9 cellular contexts compared by ENCODE assay signal in the genomic region with DNA sequence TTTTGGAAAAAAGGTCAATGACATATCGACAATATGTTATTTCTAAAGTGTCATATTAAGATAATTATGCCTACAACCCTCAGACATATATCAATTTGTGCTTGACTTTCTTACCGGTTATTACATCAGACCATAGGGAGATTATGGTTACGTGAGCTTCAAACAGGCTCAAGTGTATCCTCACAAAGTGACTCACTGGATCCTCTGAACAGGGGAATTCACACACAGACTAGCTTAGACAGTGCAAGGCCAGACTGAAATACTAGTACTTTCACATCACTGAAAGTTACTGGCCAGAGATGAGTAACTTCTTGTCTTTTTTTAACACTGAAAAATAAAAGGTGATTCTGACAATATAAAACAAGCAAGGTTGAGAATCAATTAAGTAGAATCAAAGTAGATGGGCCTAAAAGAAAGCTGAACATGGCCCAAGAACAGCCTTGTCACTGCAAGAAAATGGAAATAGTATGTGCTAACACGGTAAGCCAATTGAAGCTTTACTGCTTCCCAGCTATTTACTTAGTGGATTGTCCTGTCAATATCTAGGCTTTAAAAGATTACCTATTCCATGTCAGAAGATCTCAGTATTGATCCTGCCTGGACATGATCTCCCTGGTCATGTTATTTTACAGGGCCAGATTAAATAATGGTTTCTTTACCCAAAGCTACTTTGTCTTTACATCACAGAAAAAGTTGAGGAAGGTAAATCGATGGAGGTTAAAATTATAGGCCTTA.
DNase-seq lines count a peak whose midpoint lies in the region; ATAC-seq and TF ChIP-seq lines count a peak whose summit lies in the region.
"Had no signal": no experiment of that assay in that cellular context is flagged by ENCODE, and none has a peak within 500 bp of the region (broad histone marks: within the 10 kb centered on the region; RNA-seq: fewer than 3 reads in every experiment).

No MANE protein-coding gene starts in this region.

- H3K4me3 Mint-ChIP-seq in naive thymus-derived CD4-positive, alpha-beta T cell, result no peak overlapping the region

- POLR2A ChIA-PET in naive thymus-derived CD4-positive, alpha-beta T cell (lab: Charles Lee), result no interaction called here

- no peaks in the 10 kb centered on the region for H3K36me3 ChIP-seq in naive thymus-derived CD4-positive, alpha-beta T cell (ENCODE audit: control insufficient read depth in 2 of 3, insufficient read depth in 3 of 3, low read length in 3 of 3)

- H3K27me3 Mint-ChIP-seq in naive thymus-derived CD4-positive, alpha-beta T cell, result no peaks in the 10 kb centered on the region

- TF ChIP-seq CTCF in fibroblast of pulmonary artery (IDR thresholded peaks at IDR 0.05; ENCODE audit: low read length, missing control alignments), result no peak

- H3K9me3 Mint-ChIP-seq in naive thymus-derived CD4-positive, alpha-beta T cell, result no peaks in the 10 kb centered on the region

- H3K4me1 ChIP-seq in naive thymus-derived CD4-positive, alpha-beta T cell (ENCODE audit: control insufficient read depth in 2 of 2, insufficient read depth in 2 of 2, low read length in 2 of 2), result no peaks in the 10 kb centered on the region

- no peaks in the 10 kb centered on the region for H3K9me3 ChIP-seq in naive thymus-derived CD4-positive, alpha-beta T cell (ENCODE audit: control insufficient read depth in 2 of 3, low read length in 3 of 3)

- H3K36me3 Mint-ChIP-seq in naive thymus-derived CD4-positive, alpha-beta T cell, result no peaks in the 10 kb centered on the region

- CTCF ChIA-PET in naive thymus-derived CD4-positive, alpha-beta T cell (lab: Charles Lee), result no interaction called here

- ATAC-seq in GM21423 (IDR thresholded peaks at IDR 0.05; ENCODE audit: unreplicated experiment), result peak; percentile 62
- ATAC-seq in HG03457 (IDR thresholded peaks at IDR 0.05; ENCODE audit: unreplicated experiment), result no peak
- ATAC-seq in naive thymus-derived CD4-positive, alpha-beta T cell, result no peak

- in situ Hi-C loops in ACHN (cut with HindIII; ENCODE audit: low pct_ligation_motif_present, low pct_unique_long_range_greater_than_20kb, low sequenced_read_pairs), result no loop called here

- H3K27ac Mint-ChIP-seq in naive thymus-derived CD4-positive, alpha-beta T cell, result no peak overlapping the region

- no peak overlapping the region for H3K27ac ChIP-seq in naive thymus-derived CD4-positive, alpha-beta T cell (ENCODE audit: low read depth, low read length)

- H3K4me3 ChIP-seq in fibroblast of pulmonary artery (replicated peaks; ENCODE audit: low read depth, low read length), result no peak overlapping the region
- H3K4me3 ChIP-seq in naive thymus-derived CD4-positive, alpha-beta T cell (ENCODE audit: low read length), result no peak overlapping the region

- peak; percentile 84 for DNase-seq in ACHN
- DNase-seq in NCI-H460 (ENCODE audit: extremely low read depth, low read depth), result peak; percentile 18
- DNase-seq in fibroblast of pulmonary artery (ENCODE audit: low read depth), result peak; percentile 85
- no peak for DNase-seq in NCI-H1417 (lab: John Stamatoyannopoulos, UW)
- DNase-seq in naive thymus-derived CD4-positive, alpha-beta T cell, result no peak
- DNase-seq in NCI-H2171 (lab: John Stamatoyannopoulos, UW), result no peak
- DNase-seq: DMS79 had no signal

- intact Hi-C loops in naive thymus-derived CD4-positive, alpha-beta T cell (cut with micrococcal nuclease), result no loop called here

- no peaks in the 10 kb centered on the region for H3K4me1 Mint-ChIP-seq in naive thymus-derived CD4-positive, alpha-beta T cell

- H3K27me3 ChIP-seq in naive thymus-derived CD4-positive, alpha-beta T cell (ENCODE audit: control insufficient read depth in 2 of 2, insufficient read depth in 2 of 2, low read length in 2 of 2), result no peaks in the 10 kb centered on the region

Comparison
In these comparisons a context has a peak if more than half of its experiments do, and no peak if none do; other contexts are left out.
1. DNase-seq: peak in ACHN (single experiment), NCI-H460 (single experiment) and fibroblast of pulmonary artery (single experiment); none in NCI-H1417 (0 of 3), naive thymus-derived CD4-positive, alpha-beta T cell (0 of 9) and NCI-H2171 (single experiment).